ENCODE assay signal across 9 cellular contexts in genomic region chrX:70476934-70477733, GRCh38. TPM values are rescaled to one million over a fixed set of nuclear protein-coding genes. Genes with fewer than 3 reads are reported as not detected.
DNase-seq lines count a peak whose midpoint lies in the region; ATAC-seq and TF ChIP-seq lines count a peak whose summit lies in the region.
"Had no signal": no experiment of that assay in that cellular context is flagged by ENCODE, and none has a peak within 500 bp of the region (broad histone marks: within the 10 kb centered on the region; RNA-seq: fewer than 3 reads in every experiment).

No MANE protein-coding gene starts in this region.

- no peaks in the 10 kb centered on the region for H3K27me3 ChIP-seq in endocrine pancreas (ENCODE audit: control insufficient read depth, insufficient read depth, low read length)
- no peaks in the 10 kb centered on the region for H3K27me3 ChIP-seq in suprapubic skin

- no peak for TF ChIP-seq POLR2A in suprapubic skin (IDR thresholded peaks at IDR 0.05)

- ATAC-seq in HG03175 (IDR thresholded peaks at IDR 0.05; ENCODE audit: unreplicated experiment) = no peak
- ATAC-seq in HG03460 (IDR thresholded peaks at IDR 0.05; ENCODE audit: unreplicated experiment) = no peak

- H3K4me1 ChIP-seq in endocrine pancreas (ENCODE audit: control insufficient read depth, insufficient read depth, low read length) = peaks cover 27% of the 10 kb centered on the region
- peaks cover 5% of the 10 kb centered on the region for H3K4me1 ChIP-seq in suprapubic skin

- peaks cover 21% of the 10 kb centered on the region for H3K36me3 Mint-ChIP-seq in nephron (ENCODE audit: low read depth)

- peak overlapping the region; percentile 71 to 84 (median 78) for H3K27ac Mint-ChIP-seq in nephron

- H3K9me3 ChIP-seq in endocrine pancreas (ENCODE audit: control insufficient read depth, low read length) (no peaks in the 10 kb centered on the region), suprapubic skin (no peaks in the 10 kb centered on the region)

- H3K9me3 Mint-ChIP-seq in nephron = no peaks in the 10 kb centered on the region

- H3K9ac ChIP-seq in endocrine pancreas (ENCODE audit: control insufficient read depth, insufficient read depth, low read length) = no peak overlapping the region

- H3K27me3 Mint-ChIP-seq in nephron (ENCODE audit: low read depth) = no peaks in the 10 kb centered on the region

- H3K27ac ChIP-seq in suprapubic skin = no peak overlapping the region

- H3K4me3 ChIP-seq in endocrine pancreas (ENCODE audit: control insufficient read depth, insufficient read depth, low read length) (peak overlapping the region; percentile 8), suprapubic skin (no peak overlapping the region)

- H3K36me3 ChIP-seq in endocrine pancreas (ENCODE audit: control insufficient read depth, insufficient read depth, low read length) (no peaks in the 10 kb centered on the region), suprapubic skin (no peaks in the 10 kb centered on the region)

- peaks cover 52% of the 10 kb centered on the region for H3K4me1 Mint-ChIP-seq in nephron

- TF ChIP-seq CTCF in nephron (IDR thresholded peaks at IDR 0.05; ENCODE audit: unreplicated experiment in 3 of 3) (no peak), suprapubic skin (IDR thresholded peaks at IDR 0.05) (no peak)

- DNase-seq in DMS53 (lab: John Stamatoyannopoulos, UW) (peak; percentile 81), NCI-H2227 (lab: John Stamatoyannopoulos, UW; ENCODE audit: unreplicated experiment) (peak; percentile 8), DMS114 treated with DMSO at 0.1 percent for 48 hours (lab: John Stamatoyannopoulos, UW; ENCODE audit: unreplicated experiment) (no peak), suprapubic skin (ENCODE audit: low spot score in 2 of 2) (no peak)
- DNase-seq: stimulated activated CD4-positive, alpha-beta T cell treated with anti-CD3 and anti-CD28 coated beads, Interleukin-1b, Interleukin-23, amount 100 ng/mL, for 48 hours had no signal

- no peak for TF ChIP-seq EP300 in suprapubic skin (IDR thresholded peaks at IDR 0.05)

- no peak overlapping the region for H3K4me3 Mint-ChIP-seq in nephron

- WGBS in suprapubic skin = 56% methylated on average over 13 of the region's 13 CpGs

RNA-seq across cellular contexts. Expression of gene DLG3, which starts 32.5 kb away (rescaled TPM):
- total RNA-seq in suprapubic skin = 10 to 100 TPM; 12.8 to 42.1 (median 26.7) TPM

RNA-seq across cellular contexts. Expression of gene GDPD2, which starts 54.0 kb away (rescaled TPM):
- 10 to 100 TPM; 15.8 to 68.7 (median 44.7) TPM for total RNA-seq in suprapubic skin

Comparison
In these comparisons a context has a peak if more than half of its experiments do, and no peak if none do; other contexts are left out.
1. DNase-seq: peak in DMS53 (single experiment) and NCI-H2227 (single experiment); none in DMS114 treated with DMSO at 0.1 percent for 48 hours (single experiment) and suprapubic skin (0 of 2).